In the genomic region with DNA sequence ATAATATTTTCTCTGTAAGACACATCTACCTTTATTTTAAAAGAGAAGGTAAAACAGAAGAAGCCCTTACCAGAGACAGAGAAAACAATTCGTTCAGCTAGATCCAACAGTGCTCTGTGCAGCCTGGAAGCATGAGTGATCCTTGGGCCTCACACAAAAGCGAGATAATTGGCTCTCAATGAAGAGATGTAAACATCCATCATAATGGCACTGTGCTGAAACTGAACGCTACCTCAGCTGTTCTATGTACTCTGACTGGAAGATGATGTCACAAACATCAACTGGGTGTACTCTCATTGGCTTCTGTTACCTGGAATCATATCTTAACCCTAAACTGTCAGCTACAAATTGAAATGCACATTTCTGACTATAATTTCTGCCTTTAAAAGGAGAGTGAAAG, we compare ENCODE assay signal across 18 cellular contexts. TPM values are rescaled to one million over a fixed set of nuclear protein-coding genes. Genes with fewer than 3 reads are reported as not detected.
DNase-seq lines count a peak whose midpoint lies in the region; ATAC-seq and TF ChIP-seq lines count a peak whose summit lies in the region.
"Had no signal": no experiment of that assay in that cellular context is flagged by ENCODE, and none has a peak within 500 bp of the region (broad histone marks: within the 10 kb centered on the region; RNA-seq: fewer than 3 reads in every experiment).

A gene (minus strand): TSS at position 223 of the 400 bp plus-strand sequence.

- no peaks in the 10 kb centered on the region for H3K4me1 Mint-ChIP-seq in activated naive CD8-positive, alpha-beta T cell treated with anti-CD3 and anti-CD28 coated beads, Interleukin-2, amount 50 U/mL, for 24 hours
- H3K4me1 Mint-ChIP-seq: activated B cell treated with CpG ODN at 0.5 μM for 24 hours; memory B cell; stimulated activated naive CD8-positive, alpha-beta T cell treated with anti-CD3 and anti-CD28 coated beads, Interleukin-15, amount 100 ng/mL, for 72 hours had no signal

- H3K79me2 ChIP-seq in fibroblast of lung (ENCODE audit: control insufficient read depth, insufficient read depth, low read length): no peaks in the 10 kb centered on the region

- no peak within 1 kb of the TSS for H3K27ac ChIP-seq in fibroblast of lung (ENCODE audit: insufficient read depth, low read length)

- TF ChIP-seq CTCF in fibroblast of lung (conservative IDR thresholded peaks at IDR 0.05 in 1 of 2, IDR thresholded peaks at IDR 0.05 in 1 of 2; ENCODE audit: low read depth in 1 of 2, low read length in 2 of 2): no peak
- no peak for TF ChIP-seq CTCF in omental fat pad (IDR thresholded peaks at IDR 0.05)

- H3K36me3 Mint-ChIP-seq in activated naive CD8-positive, alpha-beta T cell treated with anti-CD3 and anti-CD28 coated beads, Interleukin-2, amount 50 U/mL, for 24 hours (ENCODE audit: low read depth): no peaks in the 10 kb centered on the region
- H3K36me3 Mint-ChIP-seq: CD8-positive, alpha-beta T cell; memory B cell had no signal

- ATAC-seq in omental fat pad (ENCODE audit: low FRiP score): peak; percentile 66
- no peak for ATAC-seq in GM21576 (IDR thresholded peaks at IDR 0.05; ENCODE audit: unreplicated experiment)
- ATAC-seq in activated naive CD8-positive, alpha-beta T cell treated with anti-CD3 and anti-CD28 coated beads, Interleukin-2, amount 50 U/mL, for 24 hours: no peak
- ATAC-seq: CD8-positive, alpha-beta T cell; stimulated activated naive CD8-positive, alpha-beta T cell treated with anti-CD3 and anti-CD28 coated beads, Interleukin-15, amount 100 ng/mL, for 72 hours had no signal

- H3K9me3 ChIP-seq in fibroblast of lung (ENCODE audit: control insufficient read depth, insufficient read depth, low read depth, low read length): no peaks in the 10 kb centered on the region

- no peaks in the 10 kb centered on the region for H3K9me3 Mint-ChIP-seq in activated naive CD8-positive, alpha-beta T cell treated with anti-CD3 and anti-CD28 coated beads, Interleukin-2, amount 50 U/mL, for 24 hours
- H3K9me3 Mint-ChIP-seq: activated B cell treated with CpG ODN at 0.5 μM for 24 hours; activated T-cell treated with anti-CD3 and anti-CD28 coated beads, Interleukin-2, amount 50 U/mL, for 24 hours; CD8-positive, alpha-beta T cell; endodermal cell; memory B cell; stimulated activated naive CD8-positive, alpha-beta T cell treated with anti-CD3 and anti-CD28 coated beads, Interleukin-15, amount 100 ng/mL, for 72 hours had no signal

- no peaks in the 10 kb centered on the region for H4K20me1 ChIP-seq in fibroblast of lung (ENCODE audit: control insufficient read depth, extremely low read depth, insufficient read depth, low read length)

- H3K27me3 Mint-ChIP-seq in activated naive CD8-positive, alpha-beta T cell treated with anti-CD3 and anti-CD28 coated beads, Interleukin-2, amount 50 U/mL, for 24 hours: no peaks in the 10 kb centered on the region
- H3K27me3 Mint-ChIP-seq: activated B cell treated with CpG ODN at 0.5 μM for 24 hours; activated T-cell treated with anti-CD3 and anti-CD28 coated beads, Interleukin-2, amount 50 U/mL, for 24 hours; memory B cell; stimulated activated naive CD8-positive, alpha-beta T cell treated with anti-CD3 and anti-CD28 coated beads, Interleukin-15, amount 100 ng/mL, for 72 hours had no signal

- no peak within 1 kb of the TSS for H3K4me2 ChIP-seq in fibroblast of lung (ENCODE audit: extremely low read depth, insufficient read depth, low read length)

- DNase-seq in NCI-H1092 treated with DMSO at 0.1 percent for 48 hours (lab: John Stamatoyannopoulos, UW) (peak; percentile 93), NCI-H345 (lab: John Stamatoyannopoulos, UW) (peak; percentile 94), fibroblast of lung (ENCODE audit: low read depth in 2 of 2) (peak; percentile 8 to 12), omental fat pad (ENCODE audit: low spot score) (no peak), midbrain (lab: John Stamatoyannopoulos, UW) (no peak)
- DNase-seq in activated CD4-positive, alpha-beta T cell treated with anti-CD3 and anti-CD28 coated beads, Interleukin-2, amount 50 U/mL, for 4 hours: no peak
- DNase-seq in activated naive CD8-positive, alpha-beta T cell treated with anti-CD3 and anti-CD28 coated beads, Interleukin-2, amount 50 U/mL, for 24 hours: no peak
- DNase-seq: activated B cell treated with CpG ODN at 0.5 μM for 24 hours; activated T-cell treated with anti-CD3 and anti-CD28 coated beads, Interleukin-2, amount 50 U/mL, for 24 hours; aorta; CD8-positive, alpha-beta T cell; endodermal cell; MV-4-11; SIG-M5; stimulated activated CD4-positive, alpha-beta T cell treated with anti-CD3 and anti-CD28 coated beads, Interleukin-4, amount 100 ng/mL, for 4 hours; stimulated activated naive CD8-positive, alpha-beta T cell treated with anti-CD3 and anti-CD28 coated beads, Interleukin-15, amount 100 ng/mL, for 72 hours had no signal

- no peaks in the 10 kb centered on the region for H3K4me1 ChIP-seq in fibroblast of lung (ENCODE audit: control insufficient read depth, extremely low read depth, insufficient read depth, low read length)

- H3K36me3 ChIP-seq in fibroblast of lung (ENCODE audit: control insufficient read depth, insufficient read depth, low read length): no peaks in the 10 kb centered on the region

- H3K9ac ChIP-seq in fibroblast of lung (ENCODE audit: insufficient read depth, low read length): no peak within 1 kb of the TSS

- no peak within 1 kb of the TSS for H2AFZ ChIP-seq in fibroblast of lung (ENCODE audit: low read length)

- no peak within 1 kb of the TSS for H3K27ac Mint-ChIP-seq in activated naive CD8-positive, alpha-beta T cell treated with anti-CD3 and anti-CD28 coated beads, Interleukin-2, amount 50 U/mL, for 24 hours
- H3K27ac Mint-ChIP-seq: activated B cell treated with CpG ODN at 0.5 μM for 24 hours; activated T-cell treated with anti-CD3 and anti-CD28 coated beads, Interleukin-2, amount 50 U/mL, for 24 hours; CD8-positive, alpha-beta T cell; endodermal cell; memory B cell; stimulated activated naive CD8-positive, alpha-beta T cell treated with anti-CD3 and anti-CD28 coated beads, Interleukin-15, amount 100 ng/mL, for 72 hours had no signal

- H3K4me3 ChIP-seq in fibroblast of lung (replicated peaks in 1 of 4; ENCODE audit: control extremely low read depth in 1 of 4, insufficient read depth in 1 of 4, low read depth in 3 of 4, low read length in 4 of 4): no peak within 1 kb of the TSS

- H3K4me3 Mint-ChIP-seq in activated naive CD8-positive, alpha-beta T cell treated with anti-CD3 and anti-CD28 coated beads, Interleukin-2, amount 50 U/mL, for 24 hours: no peak within 1 kb of the TSS
- H3K4me3 Mint-ChIP-seq: activated B cell treated with CpG ODN at 0.5 μM for 24 hours; activated T-cell treated with anti-CD3 and anti-CD28 coated beads, Interleukin-2, amount 50 U/mL, for 24 hours; CD8-positive, alpha-beta T cell; endodermal cell; memory B cell; stimulated activated naive CD8-positive, alpha-beta T cell treated with anti-CD3 and anti-CD28 coated beads, Interleukin-15, amount 100 ng/mL, for 72 hours had no signal

- no peaks in the 10 kb centered on the region for H3K27me3 ChIP-seq in fibroblast of lung (ENCODE audit: control insufficient read depth, insufficient read depth, low read length)

RNA-seq across cellular contexts. Expression of the gene that starts here (rescaled TPM):
- total RNA-seq in fibroblast of lung: under 0.01 TPM in 1 of 2 replicates, not detected in the other
- not detected in 2 replicates for polyA plus RNA-seq in fibroblast of lung
- not detected in 2 replicates for polyA plus RNA-seq in fibroblast of lung (2012)
- polyA minus RNA-seq in fibroblast of lung (ENCODE audit: low replicate concordance): not detected in 2 replicates
- total RNA-seq in omental fat pad: 1 to 10 TPM in 1 of 4 donors, under 1 TPM in 3; under 0.01 to 4.5 (median 0.11) TPM
- total RNA-seq: activated B cell treated with CpG ODN at 0.5 μM for 24 hours; CD8-positive, alpha-beta T cell had no signal

Comparison
In these comparisons a context has a peak if more than half of its experiments do, and no peak if none do; other contexts are left out.
1. Peak in DNase-seq in fibroblast of lung; RNA of the gene not detected or under 1 TPM.
2. DNase-seq: peak in NCI-H1092 treated with DMSO at 0.1 percent for 48 hours (single experiment) and NCI-H345 (single experiment); none in omental fat pad (single experiment), activated CD4-positive, alpha-beta T cell treated with anti-CD3 and anti-CD28 coated beads, Interleukin-2, amount 50 U/mL, for 4 hours (0 of 2), midbrain (single experiment) and activated naive CD8-positive, alpha-beta T cell treated with anti-CD3 and anti-CD28 coated beads, Interleukin-2, amount 50 U/mL, for 24 hours (single experiment).